Comparison of ENCODE assay signal across 13 cellular contexts in the genomic region with DNA sequence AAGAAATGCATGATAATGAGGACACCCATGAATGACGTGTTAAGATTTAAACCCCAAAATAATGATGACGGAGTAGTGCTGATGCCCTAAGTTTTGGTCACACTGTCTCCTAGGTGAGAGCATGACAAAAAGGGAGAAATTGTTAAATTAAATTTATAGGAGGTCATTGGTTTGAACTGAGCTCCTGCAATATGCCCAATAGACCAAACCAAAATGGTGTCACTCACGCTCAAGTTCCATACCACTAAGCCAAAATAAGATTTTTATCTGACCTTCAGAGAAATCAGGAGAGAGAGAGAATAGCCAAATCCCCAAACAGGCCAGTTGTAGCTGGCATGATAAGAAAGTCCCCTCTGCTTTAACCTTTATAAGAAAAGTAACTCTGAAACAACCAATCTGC.
"Had no signal": no experiment of that assay in that cellular context is flagged by ENCODE, and none has a peak within 500 bp of the region (broad histone marks: within the 10 kb centered on the region; RNA-seq: fewer than 3 reads in every experiment).

No MANE protein-coding gene starts in this region.

- H3K4me1 ChIP-seq: breast epithelium had no signal

- H3K4me3 ChIP-seq: breast epithelium, hepatocyte, psoas muscle, upper lobe of right lung had no signal

- H3K27me3 ChIP-seq: breast epithelium, hepatocyte, upper lobe of right lung had no signal

- H3K9me3 Mint-ChIP-seq: neural crest cell; stimulated activated naive CD8-positive, alpha-beta T cell treated with anti-CD3 and anti-CD28 coated beads, Interleukin-15, amount 100 ng/mL, for 72 hours had no signal

- H3K9me3 ChIP-seq: breast epithelium, psoas muscle, upper lobe of right lung had no signal

- DNase-seq: activated naive CD4-positive, alpha-beta T cell; activated T-cell treated with anti-CD3 and anti-CD28 coated beads, Interleukin-2, amount 50 U/mL, for 48 hours; aorta; kidney glomerular epithelial cell; psoas muscle; stimulated activated naive CD8-positive, alpha-beta T cell treated with anti-CD3 and anti-CD28 coated beads, Interleukin-15, amount 100 ng/mL, for 72 hours; T-helper 9 cell; upper lobe of right lung had no signal

- H3K4me3 Mint-ChIP-seq: neural crest cell had no signal

- ATAC-seq: activated CD4-positive, CD25-positive, alpha-beta regulatory T cell treated with anti-CD3 and anti-CD28 coated beads, Interleukin-2, amount 50 U/mL, for 24 hours; psoas muscle; sciatic nerve; stimulated activated naive CD8-positive, alpha-beta T cell treated with anti-CD3 and anti-CD28 coated beads, Interleukin-15, amount 100 ng/mL, for 72 hours had no signal

- H3K27ac Mint-ChIP-seq: stimulated activated naive CD8-positive, alpha-beta T cell treated with anti-CD3 and anti-CD28 coated beads, Interleukin-15, amount 100 ng/mL, for 72 hours had no signal

- H3K36me3 ChIP-seq: breast epithelium, upper lobe of right lung had no signal

- H3K27ac ChIP-seq: hepatocyte, psoas muscle, upper lobe of right lung had no signal

- H3K27me3 Mint-ChIP-seq: stimulated activated naive CD8-positive, alpha-beta T cell treated with anti-CD3 and anti-CD28 coated beads, Interleukin-15, amount 100 ng/mL, for 72 hours had no signal
